8 cellular contexts compared by ENCODE assay signal in the genomic region with DNA sequence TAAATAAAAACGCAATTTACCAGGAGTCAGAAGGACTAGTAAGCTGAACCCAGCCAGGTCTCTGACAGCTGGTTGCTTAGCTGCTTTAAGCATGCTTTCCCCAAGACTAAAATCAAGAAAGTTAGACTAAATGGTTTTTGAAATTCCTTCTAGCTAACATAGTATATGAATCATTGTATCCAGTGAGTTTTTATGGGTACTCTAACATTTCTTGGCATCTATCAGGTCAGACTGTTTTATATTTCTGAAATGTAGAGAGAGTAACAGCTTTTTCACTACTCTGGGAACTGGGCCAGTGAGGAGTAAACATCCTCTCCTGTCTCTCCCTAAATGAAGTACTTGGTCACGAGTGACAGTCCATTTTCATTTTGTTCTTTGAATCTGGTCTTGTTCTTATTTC. TPM values are rescaled to one million over a fixed set of nuclear protein-coding genes. Genes with fewer than 3 reads are reported as not detected.
DNase-seq lines count a peak whose midpoint lies in the region; ATAC-seq and TF ChIP-seq lines count a peak whose summit lies in the region.
"Had no signal": no experiment of that assay in that cellular context is flagged by ENCODE, and none has a peak within 500 bp of the region (broad histone marks: within the 10 kb centered on the region; RNA-seq: fewer than 3 reads in every experiment).

No MANE protein-coding gene starts in this region.

- H3K27me3 ChIP-seq in ascending aorta (no peaks in the 10 kb centered on the region), H7 (ENCODE audit: control insufficient read depth, insufficient read depth, low read length) (no peaks in the 10 kb centered on the region)

- H3K4me1 ChIP-seq in ascending aorta = peaks cover 3 to 19% of the 10 kb centered on the region in 2 donors

- H3K9me3 Mint-ChIP-seq in type B pancreatic cell = peaks cover 7% of the 10 kb centered on the region

- H3K36me3 Mint-ChIP-seq in type B pancreatic cell = peaks cover 34% of the 10 kb centered on the region

- intact Hi-C loops in ascending aorta (cut with DNase I) = no loop called here

- H3K9me3 ChIP-seq in ascending aorta = peaks cover 5 to 17% of the 10 kb centered on the region in 2 donors

- no peaks in the 10 kb centered on the region for H3K27me3 Mint-ChIP-seq in type B pancreatic cell

- peak; percentile 91 for DNase-seq in LHCN-M2 (ENCODE audit: low read depth)
- DNase-seq in ascending aorta (ENCODE audit: low spot score in 2 of 2) = no peak
- peak; percentile 96 for DNase-seq in iris pigment epithelial cell (ENCODE audit: low read depth)
- no peak for DNase-seq in type B pancreatic cell (ENCODE audit: extremely low spot score, unreplicated experiment)
- no peak for DNase-seq in H7
- DNase-seq: immature natural killer cell had no signal

- peak overlapping the region; percentile 4 to 12 for H3K4me3 ChIP-seq in ascending aorta
- no peak overlapping the region for H3K4me3 ChIP-seq in H7 (ENCODE audit: insufficient read depth, low read depth, low read length)

- TF ChIP-seq CTCF in ascending aorta (IDR thresholded peaks at IDR 0.05) = no peak
- no peak for TF ChIP-seq CTCF in type B pancreatic cell (conservative IDR thresholded peaks at IDR 0.05)

- H3K36me3 ChIP-seq in ascending aorta (no peaks in the 10 kb centered on the region), H7 (replicated peaks; ENCODE audit: control insufficient read depth, insufficient read depth, low read length) (no peaks in the 10 kb centered on the region)

- peaks cover 15% of the 10 kb centered on the region for H3K4me1 Mint-ChIP-seq in type B pancreatic cell (ENCODE audit: unreplicated experiment)

- H3K4me3 Mint-ChIP-seq in type B pancreatic cell = no peak overlapping the region
- H3K4me3 Mint-ChIP-seq: immature natural killer cell had no signal

- H3K27ac Mint-ChIP-seq in type B pancreatic cell = peak overlapping the region; percentile 21

- ATAC-seq in HG02884 (IDR thresholded peaks at IDR 0.05; ENCODE audit: unreplicated experiment) (no peak), GM21367 (IDR thresholded peaks at IDR 0.05; ENCODE audit: unreplicated experiment) (no peak)

- peak overlapping the region; percentile 11 to 44 for H3K27ac ChIP-seq in ascending aorta

RNA-seq across cellular contexts. Expression of a gene that starts 47.4 kb away (rescaled TPM):
- total RNA-seq in LHCN-M2 (2014; rRNA removed) (28.8 and 32.5 TPM in 2 replicates), ascending aorta (7.3 TPM), type B pancreatic cell (ENCODE audit: low replicate concordance) (56.0 and 69.2 TPM in 2 replicates)
- polyA plus RNA-seq in LHCN-M2 (2012) = 7.6 TPM
- total RNA-seq in H7 (2014; rRNA removed; shearing (Covaris generic)) = 22.8 and 42.5 TPM in 2 replicates

Comparison
In these comparisons a context has a peak if more than half of its experiments do, and no peak if none do; other contexts are left out.
1. DNase-seq: peak in LHCN-M2 (single experiment) and iris pigment epithelial cell (single experiment); none in ascending aorta (0 of 2), type B pancreatic cell (single experiment) and H7 (single experiment).